ENCODE assay signal across 9 cellular contexts in genomic region chr2:219252570-219252899, GRCh38. TPM values are rescaled to one million over a fixed set of nuclear protein-coding genes. Genes with fewer than 3 reads are reported as not detected.
DNase-seq lines count a peak whose midpoint lies in the region; ATAC-seq, FAIRE-seq and TF ChIP-seq lines count a peak whose summit lies in the region.
"Had no signal": no experiment of that assay in that cellular context is flagged by ENCODE, and none has a peak within 500 bp of the region (broad histone marks: within the 10 kb centered on the region; RNA-seq: fewer than 3 reads in every experiment).

No MANE protein-coding gene starts in this region.

- H3K36me3 ChIP-seq in liver (ENCODE audit: control insufficient read depth in 4 of 4, insufficient read depth in 3 of 4, low read depth in 1 of 4, low read length in 3 of 4) (peaks cover 0 to 3% (median 0%) of the 10 kb centered on the region in 4 donors), HepG2 (replicated peaks in 1 of 2; ENCODE audit: control insufficient read depth in 1 of 2, insufficient read depth in 2 of 2, low read length in 2 of 2) (peaks cover 1 to 9% of the 10 kb centered on the region in 2 experiments; a peak in 4 of 5 replicates), thoracic aorta (peaks cover 7% of the 10 kb centered on the region)

- no peaks in the 10 kb centered on the region for H3K27me3 ChIP-seq in liver (ENCODE audit: control insufficient read depth in 4 of 4, insufficient read depth in 4 of 4, low read length in 3 of 4)
- peaks cover 2 to 35% of the 10 kb centered on the region in 2 experiments; a peak in 4 of 5 replicates for H3K27me3 ChIP-seq in HepG2 (ENCODE audit: control insufficient read depth in 1 of 2, insufficient read depth in 2 of 2, low read length in 2 of 2)
- H3K27me3 ChIP-seq in thoracic aorta (replicated peaks; ENCODE audit: insufficient read depth): no peaks in the 10 kb centered on the region

- H3K9me3 ChIP-seq in liver (ENCODE audit: control insufficient read depth in 4 of 4, low read length in 3 of 4) (no peaks in the 10 kb centered on the region), HepG2 (ENCODE audit: low read length) (no peaks in the 10 kb centered on the region), iPS-18c (ENCODE audit: control insufficient read depth, insufficient read depth, low read length) (no peaks in the 10 kb centered on the region), thoracic aorta (no peaks in the 10 kb centered on the region)

- in situ Hi-C loops in HepG2 (cut with HindIII; ENCODE audit: extremely low pct_ligation_motif_present, low pct_unique_long_range_greater_than_20kb): no loop called here

- H3K27ac ChIP-seq in liver (ENCODE audit: low read depth in 1 of 2, low read length in 2 of 2) (peak overlapping the region; percentile 52 to 63), HepG2 (ENCODE audit: extremely low read length, insufficient read depth, low read length) (no peak overlapping the region), thoracic aorta (peak overlapping the region; percentile 88 to 95)

- 62% methylated on average over 9 of the region's 9 CpGs for WGBS in liver
- WGBS in HepG2 (ENCODE audit: low lambda C conversion rate): 80% methylated on average over 9 of the region's 9 CpGs

- no peak for TF ChIP-seq EP300 in HepG2 (IDR thresholded peaks at IDR 0.05; ENCODE audit: low read depth in 2 of 2, low read length in 2 of 2)
- no peak for TF ChIP-seq EP300 in HepG2 (CRISPR knock-in tag; IDR thresholded peaks at IDR 0.05; ENCODE audit: borderline replicate concordance)

- no peak overlapping the region for H3K4me2 ChIP-seq in HepG2 (ENCODE audit: low read depth, low read length)

- H3K9ac ChIP-seq in liver (ENCODE audit: low read depth in 1 of 2, low read length in 2 of 2) (peak overlapping the region in 1 of 2 donors; percentile 36), HepG2 (ENCODE audit: insufficient read depth, low read depth, low read length) (no peak overlapping the region)

- DNase-seq in HepG2 (ENCODE audit: low spot score) (no peak), thoracic aorta (ENCODE audit: low spot score) (no peak), COR-L47 (lab: John Stamatoyannopoulos, UW) (no peak), SHP77 (lab: John Stamatoyannopoulos, UW) (no peak)
- peak; percentile 24 for DNase-seq in activated T-helper 9 cell treated with anti-CD3 and anti-CD28 coated beads, Interleukin-2, amount 50 U/mL, for 16 hours (ENCODE audit: low read depth)
- DNase-seq in central memory CD4-positive, alpha-beta T cell: no peak

- TF ChIP-seq RAD21 in liver (IDR thresholded peaks at IDR 0.05) (no peak), HepG2 (CRISPR knock-in tag; IDR thresholded peaks at IDR 0.05) (no peak)

- TF ChIP-seq CTCF in liver (IDR thresholded peaks at IDR 0.05; ENCODE audit: low read depth, low read length, missing input control): no peak
- no peak for TF ChIP-seq CTCF in HepG2 (CRISPR knock-in tag; IDR thresholded peaks at IDR 0.05)
- TF ChIP-seq CTCF in thoracic aorta (IDR thresholded peaks at IDR 0.05): no peak

- CTCF ChIA-PET in HepG2 (lab: Yijun Ruan, JAX; ENCODE audit: low intra/inter-chr PET ratio, low total read pairs): interaction anchor here (0.6 kb wide), 1 partner anchor 41 kb away, joined by 3 read pairs; no protein-coding TSS in a partner anchor

- intact Hi-C loops in HepG2 (cut with micrococcal nuclease; ENCODE audit: unreplicated experiment): no loop called here

- FAIRE-seq in HepG2 (lab: Jason Lieb, UNC): no peak
- FAIRE-seq: endometrium had no signal

- no peak for ATAC-seq in HepG2
- ATAC-seq in thoracic aorta (ENCODE audit: insufficient number of reproducible peaks, low FRiP score, low read depth): no peak

- POLR2A ChIA-PET in HepG2 (lab: Yijun Ruan, JAX): interaction anchor here (1.6 to 5.7 kb wide), 3 partner anchors 26 to 300 kb away, joined by 3 to 73 read pairs (median 6); partner anchors contain the start of genes DNAJB2 and ZFAND2B

- no peak overlapping the region for H2AFZ ChIP-seq in HepG2 (ENCODE audit: low read length)

- peaks cover 15 to 54% (median 41%) of the 10 kb centered on the region in 4 donors for H3K4me1 ChIP-seq in liver (ENCODE audit: control insufficient read depth in 4 of 4, insufficient read depth in 4 of 4, low read length in 3 of 4)
- H3K4me1 ChIP-seq in HepG2 (ENCODE audit: insufficient read depth, low read length): peaks cover 66% of the 10 kb centered on the region
- peaks cover 37 to 65% of the 10 kb centered on the region in 2 donors for H3K4me1 ChIP-seq in thoracic aorta (ENCODE audit: control insufficient read depth in 1 of 2, low read depth in 2 of 2)

- no peak for TF ChIP-seq POLR2A in HepG2 (IDR thresholded peaks at IDR 0.05; ENCODE audit: insufficient read depth in 1 of 2, low read depth in 2 of 2, low read length in 2 of 2)

- no peaks in the 10 kb centered on the region for H4K20me1 ChIP-seq in HepG2 (ENCODE audit: insufficient read depth, low read length)

- peak overlapping the region in 2 of 3 donors; percentile 63 to 86 for H3K4me3 ChIP-seq in liver (ENCODE audit: low read depth in 1 of 3, low read length in 3 of 3)
- peak overlapping the region in 1 of 3 experiments; percentile 83; a peak in 1 of 6 replicates for H3K4me3 ChIP-seq in HepG2 (replicated peaks in 1 of 3; ENCODE audit: insufficient read depth in 1 of 3, low read depth in 2 of 3, low read length in 3 of 3)
- peak overlapping the region; percentile 45 for H3K4me3 ChIP-seq in iPS-18c (ENCODE audit: insufficient read depth, low read depth, low read length)
- H3K4me3 ChIP-seq in thoracic aorta: peak overlapping the region; percentile 76

- no peaks in the 10 kb centered on the region for H3K79me2 ChIP-seq in HepG2 (ENCODE audit: insufficient read depth, low read length)

- no TSS peak for BruUV-seq in HepG2 (replicated peaks; lab: Mats Ljungman, UMichigan)

RNA-seq across cellular contexts. Expression of gene TUBA4B, which starts 0.5 kb away (rescaled TPM):
- total RNA-seq in liver (under 1 TPM in 1 of 2 donors, not detected in 1; 0.08 TPM), HepG2 (2016; rRNA removed; fragmentation: Illumina TruSeq; extraction: Trizol) (0.18 and 0.29 TPM in 2 replicates), thoracic aorta (not detected)
- polyA plus RNA-seq in liver (under 1 TPM; 0.19 to 0.20 TPM), HepG2 (2011; rRNA removed) (0.18 and 0.22 TPM in 2 replicates)
- total RNA-seq in HepG2 (2016; cell fraction: cytosol; rRNA removed; fragmentation: Illumina TruSeq; extraction: Trizol; ENCODE audit: low read depth): 0.30 and 0.35 TPM in 2 replicates
- total RNA-seq in HepG2 (2016; cell fraction: insoluble cytoplasmic fraction; rRNA removed; fragmentation: Illumina TruSeq; extraction: Trizol): 0.18 and 0.24 TPM in 2 replicates
- total RNA-seq in HepG2 (2016; cell fraction: membrane; rRNA removed; fragmentation: Illumina TruSeq; extraction: Trizol): 0.34 and 0.41 TPM in 2 replicates
- total RNA-seq in HepG2 (2016; cell fraction: nucleus; rRNA removed; fragmentation: Illumina TruSeq; extraction: Trizol): 0.28 TPM in 1 of 2 replicates, not detected in the other
- polyA plus RNA-seq in HepG2 (2011; cell fraction: cytosol; rRNA removed): 0.32 and 0.55 TPM in 2 replicates
- 0.19 and 0.21 TPM in 2 replicates for polyA plus RNA-seq in HepG2 (2011; cell fraction: nucleus; rRNA removed)
- polyA plus RNA-seq in HepG2 (2012): not detected in 2 replicates
- 0.10 and 0.15 TPM in 2 replicates for polyA plus RNA-seq in HepG2 (2016; cell fraction: cytosol; fragmentation: Illumina TruSeq; extraction: Trizol; ENCODE audit: low read depth)
- polyA plus RNA-seq in HepG2 (2016; cell fraction: insoluble cytoplasmic fraction; fragmentation: Illumina TruSeq; extraction: Trizol; ENCODE audit: low read depth): 0.27 and 0.32 TPM in 2 replicates
- 0.21 and 0.30 TPM in 2 replicates for polyA plus RNA-seq in HepG2 (2016; cell fraction: membrane; fragmentation: Illumina TruSeq; extraction: Trizol; ENCODE audit: low read depth)
- polyA plus RNA-seq in HepG2 (2016; cell fraction: nucleus; fragmentation: Illumina TruSeq; extraction: Trizol; ENCODE audit: insufficient read depth, low read depth): 0.57 TPM in 1 of 2 replicates, not detected in the other
- polyA minus RNA-seq in HepG2 (2011; rRNA and poly(A)+ RNA removed; ENCODE audit: low replicate concordance): 0.19 TPM in 1 of 2 replicates, not detected in the other
- polyA minus RNA-seq in HepG2 (2011; cell fraction: cytosol; rRNA and poly(A)+ RNA removed): not detected in 2 replicates
- not detected in 2 replicates for polyA minus RNA-seq in HepG2 (2011; cell fraction: nucleus; rRNA and poly(A)+ RNA removed)

RNA-seq across cellular contexts. Expression of gene TUBA4A, which starts 1.2 kb away (rescaled TPM):
- total RNA-seq in liver: 10 to 100 TPM; 16.2 to 25.5 TPM
- polyA plus RNA-seq in liver: 10 to 100 TPM; 37.6 to 63.1 TPM
- total RNA-seq in HepG2 (2016; rRNA removed; fragmentation: Illumina TruSeq; extraction: Trizol): 0.97 and 1.3 TPM in 2 replicates
- 0.10 and 0.18 TPM in 2 replicates for total RNA-seq in HepG2 (2016; cell fraction: cytosol; rRNA removed; fragmentation: Illumina TruSeq; extraction: Trizol; ENCODE audit: low read depth)
- total RNA-seq in HepG2 (2016; cell fraction: insoluble cytoplasmic fraction; rRNA removed; fragmentation: Illumina TruSeq; extraction: Trizol): 1.2 and 2.1 TPM in 2 replicates
- 0.34 and 0.52 TPM in 2 replicates for total RNA-seq in HepG2 (2016; cell fraction: membrane; rRNA removed; fragmentation: Illumina TruSeq; extraction: Trizol)
- 0.78 and 0.81 TPM in 2 replicates for total RNA-seq in HepG2 (2016; cell fraction: nucleus; rRNA removed; fragmentation: Illumina TruSeq; extraction: Trizol)
- polyA plus RNA-seq in HepG2 (2011; rRNA removed): 12.7 and 19.5 TPM in 2 replicates
- polyA plus RNA-seq in HepG2 (2011; cell fraction: cytosol; rRNA removed): 10.0 and 11.2 TPM in 2 replicates
- 37.1 and 38.2 TPM in 2 replicates for polyA plus RNA-seq in HepG2 (2011; cell fraction: nucleus; rRNA removed)
- polyA plus RNA-seq in HepG2 (2012): 15.6 and 17.6 TPM in 2 replicates
- 0.87 and 1.3 TPM in 2 replicates for polyA plus RNA-seq in HepG2 (2016; cell fraction: cytosol; fragmentation: Illumina TruSeq; extraction: Trizol; ENCODE audit: low read depth)
- 2.8 TPM in 2 replicates for polyA plus RNA-seq in HepG2 (2016; cell fraction: insoluble cytoplasmic fraction; fragmentation: Illumina TruSeq; extraction: Trizol; ENCODE audit: low read depth)
- 0.76 and 1.1 TPM in 2 replicates for polyA plus RNA-seq in HepG2 (2016; cell fraction: membrane; fragmentation: Illumina TruSeq; extraction: Trizol; ENCODE audit: low read depth)
- polyA plus RNA-seq in HepG2 (2016; cell fraction: nucleus; fragmentation: Illumina TruSeq; extraction: Trizol; ENCODE audit: insufficient read depth, low read depth): 1.9 and 3.4 TPM in 2 replicates
- polyA minus RNA-seq in HepG2 (2011; rRNA and poly(A)+ RNA removed; ENCODE audit: low replicate concordance): 6.5 and 116 TPM in 2 replicates
- 1.8 and 2.1 TPM in 2 replicates for polyA minus RNA-seq in HepG2 (2011; cell fraction: cytosol; rRNA and poly(A)+ RNA removed)
- 2.0 and 3.0 TPM in 2 replicates for polyA minus RNA-seq in HepG2 (2011; cell fraction: nucleus; rRNA and poly(A)+ RNA removed)
- total RNA-seq in thoracic aorta: 10 to 100 TPM; 20.4 to 84.6 TPM

RNA-seq across cellular contexts. Expression of gene STK16, which starts 7.3 kb away (rescaled TPM):
- total RNA-seq in liver (10 to 100 TPM; 14.8 to 44.3 TPM), HepG2 (2016; rRNA removed; fragmentation: Illumina TruSeq; extraction: Trizol) (27.0 and 28.0 TPM in 2 replicates), thoracic aorta (10 to 100 TPM; 10.7 to 11.7 TPM)
- polyA plus RNA-seq in liver (10 to 100 TPM in 1 of 2 donors, 1 to 10 TPM in 1; 5.8 to 32.5 TPM), HepG2 (2011; rRNA removed) (50.9 and 60.5 TPM in 2 replicates)
- 31.9 and 35.5 TPM in 2 replicates for total RNA-seq in HepG2 (2016; cell fraction: cytosol; rRNA removed; fragmentation: Illumina TruSeq; extraction: Trizol; ENCODE audit: low read depth)
- total RNA-seq in HepG2 (2016; cell fraction: insoluble cytoplasmic fraction; rRNA removed; fragmentation: Illumina TruSeq; extraction: Trizol): 21.9 and 24.8 TPM in 2 replicates
- total RNA-seq in HepG2 (2016; cell fraction: membrane; rRNA removed; fragmentation: Illumina TruSeq; extraction: Trizol): 61.2 and 65.9 TPM in 2 replicates
- 19.2 and 22.9 TPM in 2 replicates for total RNA-seq in HepG2 (2016; cell fraction: nucleus; rRNA removed; fragmentation: Illumina TruSeq; extraction: Trizol)
- polyA plus RNA-seq in HepG2 (2011; cell fraction: cytosol; rRNA removed): 56.2 and 60.4 TPM in 2 replicates
- polyA plus RNA-seq in HepG2 (2011; cell fraction: nucleus; rRNA removed): 80.4 and 87.0 TPM in 2 replicates
- 25.9 and 27.6 TPM in 2 replicates for polyA plus RNA-seq in HepG2 (2012)
- 43.0 and 56.8 TPM in 2 replicates for polyA plus RNA-seq in HepG2 (2016; cell fraction: cytosol; fragmentation: Illumina TruSeq; extraction: Trizol; ENCODE audit: low read depth)
- 23.1 and 28.9 TPM in 2 replicates for polyA plus RNA-seq in HepG2 (2016; cell fraction: insoluble cytoplasmic fraction; fragmentation: Illumina TruSeq; extraction: Trizol; ENCODE audit: low read depth)
- 54.8 and 59.8 TPM in 2 replicates for polyA plus RNA-seq in HepG2 (2016; cell fraction: membrane; fragmentation: Illumina TruSeq; extraction: Trizol; ENCODE audit: low read depth)
- polyA plus RNA-seq in HepG2 (2016; cell fraction: nucleus; fragmentation: Illumina TruSeq; extraction: Trizol; ENCODE audit: insufficient read depth, low read depth): 35.1 and 36.1 TPM in 2 replicates
- polyA minus RNA-seq in HepG2 (2011; rRNA and poly(A)+ RNA removed; ENCODE audit: low replicate concordance): 37.1 and 63.8 TPM in 2 replicates
- polyA minus RNA-seq in HepG2 (2011; cell fraction: cytosol; rRNA and poly(A)+ RNA removed): 12.2 and 18.8 TPM in 2 replicates
- polyA minus RNA-seq in HepG2 (2011; cell fraction: nucleus; rRNA and poly(A)+ RNA removed): 36.2 and 47.5 TPM in 2 replicates

RNA-seq across cellular contexts. Expression of gene GLB1L, which starts 7.3 kb away (rescaled TPM):
- total RNA-seq in liver (1 to 10 TPM; 2.8 to 5.2 TPM), HepG2 (2016; rRNA removed; fragmentation: Illumina TruSeq; extraction: Trizol) (2.7 and 6.8 TPM in 2 replicates), thoracic aorta (10 to 100 TPM in 1 of 2 donors, 1 to 10 TPM in 1; 9.1 to 13.7 TPM)
- polyA plus RNA-seq in liver (1 to 10 TPM; 2.3 TPM), HepG2 (2011; rRNA removed) (6.2 and 7.3 TPM in 2 replicates)
- total RNA-seq in HepG2 (2016; cell fraction: cytosol; rRNA removed; fragmentation: Illumina TruSeq; extraction: Trizol; ENCODE audit: low read depth): 1.8 and 3.4 TPM in 2 replicates
- 2.6 and 6.8 TPM in 2 replicates for total RNA-seq in HepG2 (2016; cell fraction: insoluble cytoplasmic fraction; rRNA removed; fragmentation: Illumina TruSeq; extraction: Trizol)
- 4.9 and 6.4 TPM in 2 replicates for total RNA-seq in HepG2 (2016; cell fraction: membrane; rRNA removed; fragmentation: Illumina TruSeq; extraction: Trizol)
- total RNA-seq in HepG2 (2016; cell fraction: nucleus; rRNA removed; fragmentation: Illumina TruSeq; extraction: Trizol): 5.0 and 7.5 TPM in 2 replicates
- 5.5 and 6.3 TPM in 2 replicates for polyA plus RNA-seq in HepG2 (2011; cell fraction: cytosol; rRNA removed)
- 6.0 and 6.8 TPM in 2 replicates for polyA plus RNA-seq in HepG2 (2011; cell fraction: nucleus; rRNA removed)
- polyA plus RNA-seq in HepG2 (2012): 3.7 and 4.4 TPM in 2 replicates
- 1.5 and 2.7 TPM in 2 replicates for polyA plus RNA-seq in HepG2 (2016; cell fraction: cytosol; fragmentation: Illumina TruSeq; extraction: Trizol; ENCODE audit: low read depth)
- polyA plus RNA-seq in HepG2 (2016; cell fraction: insoluble cytoplasmic fraction; fragmentation: Illumina TruSeq; extraction: Trizol; ENCODE audit: low read depth): 2.3 and 3.0 TPM in 2 replicates
- 3.5 and 4.0 TPM in 2 replicates for polyA plus RNA-seq in HepG2 (2016; cell fraction: membrane; fragmentation: Illumina TruSeq; extraction: Trizol; ENCODE audit: low read depth)
- 9.0 and 11.6 TPM in 2 replicates for polyA plus RNA-seq in HepG2 (2016; cell fraction: nucleus; fragmentation: Illumina TruSeq; extraction: Trizol; ENCODE audit: insufficient read depth, low read depth)
- 5.1 and 6.4 TPM in 2 replicates for polyA minus RNA-seq in HepG2 (2011; rRNA and poly(A)+ RNA removed; ENCODE audit: low replicate concordance)
- 1.7 and 2.6 TPM in 2 replicates for polyA minus RNA-seq in HepG2 (2011; cell fraction: cytosol; rRNA and poly(A)+ RNA removed)
- polyA minus RNA-seq in HepG2 (2011; cell fraction: nucleus; rRNA and poly(A)+ RNA removed): 6.1 and 6.7 TPM in 2 replicates

RNA-seq across cellular contexts. Expression of gene ANKZF1, which starts 22.9 kb away (rescaled TPM):
- total RNA-seq in liver: 10 to 100 TPM; 15.5 to 30.6 TPM
- 10 to 100 TPM in 1 of 2 donors, 1 to 10 TPM in 1; 9.0 to 25.5 TPM for polyA plus RNA-seq in liver
- total RNA-seq in HepG2 (2016; rRNA removed; fragmentation: Illumina TruSeq; extraction: Trizol): 14.6 and 25.3 TPM in 2 replicates
- 7.2 and 11.5 TPM in 2 replicates for total RNA-seq in HepG2 (2016; cell fraction: cytosol; rRNA removed; fragmentation: Illumina TruSeq; extraction: Trizol; ENCODE audit: low read depth)
- 15.1 and 28.1 TPM in 2 replicates for total RNA-seq in HepG2 (2016; cell fraction: insoluble cytoplasmic fraction; rRNA removed; fragmentation: Illumina TruSeq; extraction: Trizol)
- total RNA-seq in HepG2 (2016; cell fraction: membrane; rRNA removed; fragmentation: Illumina TruSeq; extraction: Trizol): 9.6 and 9.7 TPM in 2 replicates
- total RNA-seq in HepG2 (2016; cell fraction: nucleus; rRNA removed; fragmentation: Illumina TruSeq; extraction: Trizol): 35.5 and 43.3 TPM in 2 replicates
- polyA plus RNA-seq in HepG2 (2011; rRNA removed): 128 and 131 TPM in 2 replicates
- polyA plus RNA-seq in HepG2 (2011; cell fraction: cytosol; rRNA removed): 31.4 and 41.4 TPM in 2 replicates
- 741 and 801 TPM in 2 replicates for polyA plus RNA-seq in HepG2 (2011; cell fraction: nucleus; rRNA removed)
- 97.7 and 105 TPM in 2 replicates for polyA plus RNA-seq in HepG2 (2012)
- 1.9 and 2.1 TPM in 2 replicates for polyA plus RNA-seq in HepG2 (2016; cell fraction: cytosol; fragmentation: Illumina TruSeq; extraction: Trizol; ENCODE audit: low read depth)
- polyA plus RNA-seq in HepG2 (2016; cell fraction: insoluble cytoplasmic fraction; fragmentation: Illumina TruSeq; extraction: Trizol; ENCODE audit: low read depth): 12.2 and 12.4 TPM in 2 replicates
- 3.0 and 3.3 TPM in 2 replicates for polyA plus RNA-seq in HepG2 (2016; cell fraction: membrane; fragmentation: Illumina TruSeq; extraction: Trizol; ENCODE audit: low read depth)
- 74.4 and 78.7 TPM in 2 replicates for polyA plus RNA-seq in HepG2 (2016; cell fraction: nucleus; fragmentation: Illumina TruSeq; extraction: Trizol; ENCODE audit: insufficient read depth, low read depth)
- polyA minus RNA-seq in HepG2 (2011; rRNA and poly(A)+ RNA removed; ENCODE audit: low replicate concordance): 27.1 and 66.1 TPM in 2 replicates
- 26.1 and 28.4 TPM in 2 replicates for polyA minus RNA-seq in HepG2 (2011; cell fraction: cytosol; rRNA and poly(A)+ RNA removed)
- 218 and 249 TPM in 2 replicates for polyA minus RNA-seq in HepG2 (2011; cell fraction: nucleus; rRNA and poly(A)+ RNA removed)
- total RNA-seq in thoracic aorta: 10 to 100 TPM; 69.7 to 72.6 TPM
